8 cellular contexts compared by ENCODE assay signal in the genomic region with DNA sequence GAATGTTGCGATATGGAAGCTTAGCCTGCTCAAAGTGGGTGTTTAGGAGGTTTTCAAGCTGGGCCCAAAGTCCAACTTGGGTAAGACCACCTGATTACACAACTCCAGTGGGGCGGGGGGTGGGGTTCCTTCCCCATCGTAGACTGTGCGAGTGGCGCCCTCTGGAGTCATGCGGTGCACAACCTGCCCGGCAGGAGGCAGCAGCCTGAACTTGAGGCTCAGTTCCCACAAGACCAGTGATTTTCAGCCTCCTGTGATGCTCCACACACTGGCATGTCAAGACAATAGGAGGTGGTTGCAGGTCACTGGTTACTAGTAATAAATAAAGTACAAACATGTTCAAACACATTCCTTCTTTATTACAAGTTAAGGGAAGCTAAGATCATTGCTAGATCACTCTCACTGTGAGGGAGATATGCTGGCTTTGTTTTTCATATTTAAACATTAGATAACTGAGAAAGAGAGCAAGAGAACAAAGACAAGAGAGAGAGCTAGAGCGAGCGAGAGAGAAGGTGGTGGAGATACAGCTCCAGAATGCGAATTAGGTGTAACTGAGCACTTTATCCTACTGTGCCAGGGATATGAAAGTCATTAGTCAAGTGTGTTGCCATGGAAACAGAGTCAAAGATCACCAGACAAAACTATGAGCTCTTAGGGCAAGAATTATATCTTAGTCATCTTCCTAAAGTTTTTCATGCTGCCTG.
DNase-seq lines count a peak whose midpoint lies in the region; ATAC-seq and TF ChIP-seq lines count a peak whose summit lies in the region.

No MANE protein-coding gene starts in this region.

- H3K36me3 ChIP-seq in right atrium auricular region (no peaks in the 10 kb centered on the region), fibroblast of lung (ENCODE audit: control insufficient read depth, insufficient read depth, low read length) (no peaks in the 10 kb centered on the region), subcutaneous abdominal adipose tissue (ENCODE audit: control insufficient read depth in 5 of 5, insufficient read depth in 5 of 5, low read length in 5 of 5) (no peaks in the 10 kb centered on the region)

- peak overlapping the region; percentile 20 for H3K4me2 ChIP-seq in fibroblast of lung (ENCODE audit: extremely low read depth, insufficient read depth, low read length)

- no peaks in the 10 kb centered on the region for H3K79me2 ChIP-seq in fibroblast of lung (ENCODE audit: control insufficient read depth, insufficient read depth, low read length)

- no peaks in the 10 kb centered on the region for H4K20me1 ChIP-seq in fibroblast of lung (ENCODE audit: control insufficient read depth, extremely low read depth, insufficient read depth, low read length)

- H3K9ac ChIP-seq in fibroblast of lung (ENCODE audit: insufficient read depth, low read length): no peak overlapping the region
- no peak overlapping the region for H3K9ac ChIP-seq in subcutaneous abdominal adipose tissue (ENCODE audit: low read length in 5 of 5)

- H3K4me3 ChIP-seq in right atrium auricular region (no peak overlapping the region), fibroblast of lung (replicated peaks in 1 of 4; ENCODE audit: control extremely low read depth in 1 of 4, insufficient read depth in 1 of 4, low read depth in 3 of 4, low read length in 4 of 4) (no peak overlapping the region), subcutaneous abdominal adipose tissue (ENCODE audit: low read depth in 1 of 5, low read length in 5 of 5) (no peak overlapping the region)

- H3K9me3 ChIP-seq in right atrium auricular region (no peaks in the 10 kb centered on the region), fibroblast of lung (ENCODE audit: control insufficient read depth, insufficient read depth, low read depth, low read length) (no peaks in the 10 kb centered on the region), subcutaneous abdominal adipose tissue (ENCODE audit: control insufficient read depth in 5 of 5, low read length in 5 of 5) (no peaks in the 10 kb centered on the region)

- peaks cover 0 to 17% of the 10 kb centered on the region in 2 donors for H3K4me1 ChIP-seq in right atrium auricular region
- H3K4me1 ChIP-seq in fibroblast of lung (ENCODE audit: control insufficient read depth, extremely low read depth, insufficient read depth, low read length): peaks cover 6% of the 10 kb centered on the region
- H3K4me1 ChIP-seq in subcutaneous abdominal adipose tissue (ENCODE audit: control insufficient read depth in 5 of 5, insufficient read depth in 5 of 5, low read length in 5 of 5): peaks cover 5 to 41% (median 33%) of the 10 kb centered on the region in 5 donors

- H3K27me3 ChIP-seq in right atrium auricular region (no peaks in the 10 kb centered on the region), fibroblast of lung (ENCODE audit: control insufficient read depth, insufficient read depth, low read length) (no peaks in the 10 kb centered on the region), subcutaneous abdominal adipose tissue (ENCODE audit: control insufficient read depth in 5 of 5, insufficient read depth in 4 of 5, low read length in 5 of 5) (no peaks in the 10 kb centered on the region)

- TF ChIP-seq CTCF in right atrium auricular region (IDR thresholded peaks at IDR 0.05) (peak in 1 of 2 donors; percentile 12), fibroblast of lung (conservative IDR thresholded peaks at IDR 0.05 in 1 of 2, IDR thresholded peaks at IDR 0.05 in 1 of 2; ENCODE audit: low read depth in 1 of 2, low read length in 2 of 2) (peak; percentile 37 to 39)

- intact Hi-C loops in Right ventricle myocardium inferior (cut with DNase I): loop anchor here (5.0 kb wide), 1 partner anchor 46 kb away; no protein-coding TSS in a partner anchor

- DNase-seq in Right ventricle myocardium inferior (ENCODE audit: missing footprints) (peak; percentile 64), right atrium auricular region (ENCODE audit: low spot score) (no peak), NCI-H460 (ENCODE audit: extremely low read depth, low read depth) (peak; percentile 5), fibroblast of lung (ENCODE audit: low read depth in 2 of 2) (peak; percentile 66 to 91)
- no peak for DNase-seq in activated naive CD4-positive, alpha-beta T cell (lab: John Stamatoyannopoulos, UW)

- H3K27ac ChIP-seq in right atrium auricular region: no peak overlapping the region
- H3K27ac ChIP-seq in fibroblast of lung (ENCODE audit: insufficient read depth, low read length): peak overlapping the region; percentile 17
- H3K27ac ChIP-seq in subcutaneous abdominal adipose tissue (ENCODE audit: low read depth, low read length): peak overlapping the region; percentile 29

- ATAC-seq in Right ventricle myocardium inferior: no peak
- no peak for ATAC-seq in HG03521 (IDR thresholded peaks at IDR 0.05; ENCODE audit: unreplicated experiment)
- ATAC-seq in GM18907 (IDR thresholded peaks at IDR 0.05; ENCODE audit: unreplicated experiment): no peak

- no peak overlapping the region for H2AFZ ChIP-seq in fibroblast of lung (ENCODE audit: low read length)

Comparison
In these comparisons a context has a peak if more than half of its experiments do, and no peak if none do; other contexts are left out.
1. DNase-seq: peak in Right ventricle myocardium inferior (single experiment), NCI-H460 (single experiment) and fibroblast of lung (2 of 2); none in right atrium auricular region (single experiment) and activated naive CD4-positive, alpha-beta T cell (0 of 4).
2. H3K27ac ChIP-seq: peak in fibroblast of lung (single experiment) and subcutaneous abdominal adipose tissue (single experiment); none in right atrium auricular region (0 of 2).